Comparison of ENCODE assay signal across 25 cellular contexts in the genomic region with DNA sequence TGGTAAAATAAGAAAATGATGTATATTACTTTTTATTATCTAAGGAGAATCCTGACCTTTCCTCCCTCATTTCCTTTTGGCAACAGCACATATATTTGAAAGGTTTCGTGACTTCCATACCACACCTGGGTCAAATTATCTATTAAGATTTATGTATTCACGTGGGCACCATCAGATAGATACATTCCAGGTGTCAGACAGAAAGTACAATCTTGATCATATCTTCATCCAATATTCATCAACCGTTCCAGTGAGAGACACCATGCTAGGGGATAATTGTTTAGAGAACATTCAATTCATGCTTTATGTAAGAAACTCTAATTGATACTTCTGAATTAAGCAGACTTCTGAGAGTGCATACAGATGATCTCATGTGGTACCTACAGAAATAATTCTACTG.
"Had no signal": no experiment of that assay in that cellular context is flagged by ENCODE, and none has a peak within 500 bp of the region (broad histone marks: within the 10 kb centered on the region; RNA-seq: fewer than 3 reads in every experiment).

No MANE protein-coding gene starts in this region.

- H3K36me3 ChIP-seq: colonic mucosa, esophagus muscularis mucosa, esophagus squamous epithelium, gastrocnemius medialis, gastroesophageal sphincter, heart left ventricle, heart right ventricle had no signal

- H3K27ac Mint-ChIP-seq: dendritic cell treated with granulocyte-macrophage colony-stimulating factor and Interleukin-4, amounts not matched to agents 40 ng/mL and 50 ng/mL, for 4 days; effector memory CD8-positive, alpha-beta T cell had no signal

- H2AFZ ChIP-seq: hepatocyte had no signal

- DNase-seq: colonic mucosa; cortex of kidney; dermis blood vessel endothelial cell; dorsolateral prefrontal cortex; effector CD4-positive, alpha-beta T cell; effector CD8-positive, alpha-beta T cell; effector memory CD4-positive, alpha-beta T cell; effector memory CD8-positive, alpha-beta T cell; erythroblast; esophagus squamous epithelium; foreskin fibroblast; foreskin keratinocyte; foreskin melanocyte; gastrocnemius medialis; glutamatergic neuron; head of caudate nucleus; heart left ventricle; heart right ventricle had no signal

- H3K79me2 ChIP-seq: hepatocyte had no signal

- H3K27ac ChIP-seq: colonic mucosa, coronary artery, dorsolateral prefrontal cortex, epithelial cell of prostate, esophagus muscularis mucosa, esophagus squamous epithelium, foreskin keratinocyte, gastrocnemius medialis, gastroesophageal sphincter, heart left ventricle, heart right ventricle, hepatocyte had no signal

- H3K9me3 Mint-ChIP-seq: dendritic cell treated with granulocyte-macrophage colony-stimulating factor and Interleukin-4, amounts not matched to agents 40 ng/mL and 50 ng/mL, for 4 days; effector memory CD8-positive, alpha-beta T cell had no signal

- H3K9me3 ChIP-seq: colonic mucosa, esophagus muscularis mucosa, esophagus squamous epithelium, gastrocnemius medialis, gastroesophageal sphincter, heart left ventricle, heart right ventricle had no signal

- H3K27me3 ChIP-seq: colonic mucosa, dorsolateral prefrontal cortex, esophagus muscularis mucosa, esophagus squamous epithelium, foreskin keratinocyte, gastrocnemius medialis, gastroesophageal sphincter, heart left ventricle, heart right ventricle, hepatocyte had no signal

- H3K4me3 ChIP-seq: colonic mucosa, coronary artery, dorsolateral prefrontal cortex, esophagus muscularis mucosa, esophagus squamous epithelium, gastrocnemius medialis, gastroesophageal sphincter, heart left ventricle, heart right ventricle, hepatocyte had no signal

- H3K4me1 ChIP-seq: colonic mucosa, esophagus muscularis mucosa, esophagus squamous epithelium, foreskin keratinocyte, gastrocnemius medialis, gastroesophageal sphincter, heart left ventricle, heart right ventricle had no signal

- H3K4me3 Mint-ChIP-seq: dendritic cell treated with granulocyte-macrophage colony-stimulating factor and Interleukin-4, amounts not matched to agents 40 ng/mL and 50 ng/mL, for 4 days; effector memory CD8-positive, alpha-beta T cell had no signal

- H3K27me3 Mint-ChIP-seq: dendritic cell treated with granulocyte-macrophage colony-stimulating factor and Interleukin-4, amounts not matched to agents 40 ng/mL and 50 ng/mL, for 4 days; effector memory CD8-positive, alpha-beta T cell had no signal

- ATAC-seq: effector memory CD8-positive, alpha-beta T cell; esophagus mucosa; foreskin keratinocyte; gastrocnemius medialis; gastroesophageal sphincter; heart left ventricle; heart right ventricle had no signal

- H3K4me2 ChIP-seq: hepatocyte had no signal
